Comparison of ENCODE assay signal across 10 cellular contexts in genomic region chr6:105560611-105561066, GRCh38.
A peak's percentile ranks its signal among the peaks of the same experiment; 100 is the strongest.
DNase-seq lines count a peak whose midpoint lies in the region; ATAC-seq and TF ChIP-seq lines count a peak whose summit lies in the region.
"Had no signal": no experiment of that assay in that cellular context is flagged by ENCODE, and none has a peak within 500 bp of the region (broad histone marks: within the 10 kb centered on the region; RNA-seq: fewer than 3 reads in every experiment).

No MANE protein-coding gene starts in this region.

- ATAC-seq in GM19455 (IDR thresholded peaks at IDR 0.05; ENCODE audit: unreplicated experiment) (peak; percentile 85), HG03135 (IDR thresholded peaks at IDR 0.05; ENCODE audit: unreplicated experiment) (peak; percentile 79), gastroesophageal sphincter (no peak)

- H3K27me3 ChIP-seq in gastroesophageal sphincter, result no peaks in the 10 kb centered on the region

- CTCF ChIA-PET in GM10248 (lab: Yijun Ruan, JAX), result interaction anchor here (1.0 to 3.1 kb wide), 6 partner anchors 10 to 66 kb away, joined by 3 to 12 read pairs (median 4); no protein-coding TSS in a partner anchor

- no peak overlapping the region for H3K27ac ChIP-seq in gastroesophageal sphincter

- WGBS in gastroesophageal sphincter (ENCODE audit: low coverage in 1 of 2), 2 donors, result 93 to 100% methylated on average over 2 of the region's 2 CpGs

- H3K4me3 ChIP-seq in gastroesophageal sphincter, result no peak overlapping the region

- H3K9me3 ChIP-seq in gastroesophageal sphincter, result peaks cover 0 to 5% (median 0%) of the 10 kb centered on the region in 3 donors

- no peak for TF ChIP-seq EP300 in gastroesophageal sphincter (IDR thresholded peaks at IDR 0.05)

- no peaks in the 10 kb centered on the region for H3K36me3 ChIP-seq in gastroesophageal sphincter

- no peak for TF ChIP-seq POLR2A in gastroesophageal sphincter (IDR thresholded peaks at IDR 0.05)

- H3K4me1 ChIP-seq in gastroesophageal sphincter, result no peaks in the 10 kb centered on the region

- DNase-seq in GM10248 (ENCODE audit: extremely low spot score) (peak; percentile 43), amniotic epithelial cell (ENCODE audit: low read depth) (peak; percentile 66), 8988T (no peak), hippocampal formation (lab: John Stamatoyannopoulos, UW) (no peak), NCI-H526 treated with DMSO at 0.1 percent for 48 hours (lab: John Stamatoyannopoulos, UW) (no peak)
- DNase-seq: activated B cell treated with CpG ODN at 0.5 μM for 24 hours, DND-41 had no signal

- POLR2A ChIA-PET in GM10248 (lab: Yijun Ruan, JAX), result no interaction called here

- TF ChIP-seq CTCF in GM10248 (IDR thresholded peaks at IDR 0.05; ENCODE audit: control extremely low read depth, extremely low read depth, low read depth, missing control alignments), result no peak
- TF ChIP-seq CTCF in gastroesophageal sphincter (IDR thresholded peaks at IDR 0.05), result no peak

Comparison
In these comparisons a context has a peak if more than half of its experiments do, and no peak if none do; other contexts are left out.
1. DNase-seq: peak in GM10248 (single experiment) and amniotic epithelial cell (single experiment); none in 8988T (single experiment), hippocampal formation (0 of 2) and NCI-H526 treated with DMSO at 0.1 percent for 48 hours (single experiment).